Comparison of ENCODE assay signal across 8 cellular contexts in genomic region chr2:176088048-176088936, GRCh38. TPM values are rescaled to one million over a fixed set of nuclear protein-coding genes. Genes with fewer than 3 reads are reported as not detected.
DNase-seq lines count a peak whose midpoint lies in the region; ATAC-seq and TF ChIP-seq lines count a peak whose summit lies in the region.

No MANE protein-coding gene starts in this region.

- in situ Hi-C loops in Caki2 (cut with HindIII; ENCODE audit: low pct_unique_long_range_greater_than_20kb, low sequenced_read_pairs) (no loop called here), brain microvascular endothelial cell (cut with HindIII; ENCODE audit: low pct_ligation_motif_present, low sequenced_read_pairs) (no loop called here)

- H3K9me3 Mint-ChIP-seq in GM23338: peaks cover 7% of the 10 kb centered on the region; the same call in 2 of the 3 replicates

- H3K9ac ChIP-seq in smooth muscle cell (ENCODE audit: low read depth): no peak overlapping the region

- DNase-seq in Caki2 (ENCODE audit: low read depth) (peak; percentile 59), GM23338 (ENCODE audit: low spot score) (peak; percentile 88), NCI-H526 (lab: John Stamatoyannopoulos, UW) (peak; percentile 48 to 87), brain microvascular endothelial cell (peak; percentile 15), iris pigment epithelial cell (ENCODE audit: low read depth) (peak; percentile 47), smooth muscle cell (lab: John Stamatoyannopoulos, UW; ENCODE audit: unreplicated experiment) (peak; percentile 19)

- H3K4me3 ChIP-seq in GM23338: peak overlapping the region; percentile 50
- no peak overlapping the region for H3K4me3 ChIP-seq in brain microvascular endothelial cell (ENCODE audit: low read depth, low read length)
- peak overlapping the region; percentile 50 for H3K4me3 ChIP-seq in smooth muscle cell

- H3K27ac Mint-ChIP-seq in GM23338: no peak overlapping the region

- no peaks in the 10 kb centered on the region for H3K79me2 ChIP-seq in GM23338 (replicated peaks; ENCODE audit: insufficient read depth)
- no peaks in the 10 kb centered on the region for H3K79me2 ChIP-seq in smooth muscle cell (ENCODE audit: low read depth)

- no peaks in the 10 kb centered on the region for H3K36me3 ChIP-seq in GM23338 (ENCODE audit: insufficient read depth)
- no peaks in the 10 kb centered on the region for H3K36me3 ChIP-seq in brain microvascular endothelial cell (replicated peaks)
- no peaks in the 10 kb centered on the region for H3K36me3 ChIP-seq in smooth muscle cell (ENCODE audit: low read depth)

- H3K27ac ChIP-seq in GM23338 (ENCODE audit: low read depth) (no peak overlapping the region), brain microvascular endothelial cell (no peak overlapping the region), smooth muscle cell (ENCODE audit: low read depth) (no peak overlapping the region)

- H4K20me1 ChIP-seq in GM23338 (replicated peaks; ENCODE audit: insufficient read depth) (peaks cover 45% of the 10 kb centered on the region), smooth muscle cell (ENCODE audit: low read depth) (no peaks in the 10 kb centered on the region)

- H3K4me1 Mint-ChIP-seq in GM23338: peaks cover 33% of the 10 kb centered on the region

- H3K27me3 ChIP-seq in GM23338 (ENCODE audit: insufficient read depth): peaks cover 99% of the 10 kb centered on the region
- peaks cover 95% of the 10 kb centered on the region for H3K27me3 ChIP-seq in brain microvascular endothelial cell (replicated peaks)
- peaks cover 100% of the 10 kb centered on the region for H3K27me3 ChIP-seq in smooth muscle cell (ENCODE audit: low read depth)

- H2AFZ ChIP-seq in GM23338 (no peak overlapping the region; the same call in 1 of the 2 replicates), smooth muscle cell (ENCODE audit: low read depth) (peak overlapping the region; percentile 71)

- TF ChIP-seq CTCF in GM23338 (conservative IDR thresholded peaks at IDR 0.05; ENCODE audit: low read depth in 2 of 2): peak; percentile 59 to 66
- TF ChIP-seq CTCF in brain microvascular endothelial cell (IDR thresholded peaks at IDR 0.05; ENCODE audit: low read depth, low read length, missing control alignments): peak; percentile 83
- TF ChIP-seq CTCF in smooth muscle cell (IDR thresholded peaks at IDR 0.05; ENCODE audit: borderline replicate concordance, insufficient read depth, poor library complexity, severe bottlenecking): peak; percentile 72

- H3K4me1 ChIP-seq in GM23338 (ENCODE audit: insufficient read depth) (peaks cover 42% of the 10 kb centered on the region), smooth muscle cell (ENCODE audit: low read depth) (peaks cover 21% of the 10 kb centered on the region)

- 3% methylated on average over 49 of the region's 49 CpGs for WGBS in smooth muscle cell (ENCODE audit: low lambda C conversion rate)

- ATAC-seq in GM23338 (peak; percentile 44), GM18858 (IDR thresholded peaks at IDR 0.05; ENCODE audit: unreplicated experiment) (no peak), GM18519 (IDR thresholded peaks at IDR 0.05; ENCODE audit: low FRiP score, unreplicated experiment) (no peak)

- H3K4me3 Mint-ChIP-seq in GM23338: peak overlapping the region; percentile 70

- no peaks in the 10 kb centered on the region for H3K9me3 ChIP-seq in smooth muscle cell (replicated peaks; ENCODE audit: low read depth)

- peaks cover 95% of the 10 kb centered on the region for H3K27me3 Mint-ChIP-seq in GM23338 (ENCODE audit: insufficient read depth, low read depth, poor library complexity)

- no peaks in the 10 kb centered on the region for H3K36me3 Mint-ChIP-seq in GM23338 (ENCODE audit: low read depth)

- H3F3A ChIP-seq in GM23338 (replicated peaks; ENCODE audit: low read depth) (peaks cover 46% of the 10 kb centered on the region), smooth muscle cell (ENCODE audit: low read depth) (no peaks in the 10 kb centered on the region)

- no peaks in the 10 kb centered on the region for H3K9me2 ChIP-seq in GM23338 (ENCODE audit: insufficient read depth)

- peak overlapping the region; percentile 81 for H3K4me2 ChIP-seq in GM23338
- peak overlapping the region; percentile 85 for H3K4me2 ChIP-seq in smooth muscle cell

TF ChIP-seq in GM23338, 12 proteins besides CTCF, POLR2A, EP300 and RAD21 (continues in another document):
- TF ChIP-seq REST (IDR thresholded peaks at IDR 0.05; ENCODE audit: unreplicated experiment) (no peak), JUNB (IDR thresholded peaks at IDR 0.05; ENCODE audit: unreplicated experiment) (no peak), EZH2 (IDR thresholded peaks at IDR 0.05; ENCODE audit: low read depth, unreplicated experiment) (peak; percentile 82), ETS1 (IDR thresholded peaks at IDR 0.05) (no peak)

RNA-seq across cellular contexts. Expression of gene HOXD13, which starts 4.2 kb away (rescaled TPM):
- total RNA-seq in Caki2 (2014; rRNA removed; shearing (Covaris generic); ENCODE audit: low replicate concordance): not detected in 2 replicates
- 0.47 TPM in 1 of 2 replicates, not detected in the other for total RNA-seq in GM23338 (2014; rRNA removed; shearing (Covaris generic))
- polyA plus RNA-seq in GM23338 (2016; fragmentation: Nextera tagmentation; extraction: Ambion mirVana) (not detected in 2 replicates), smooth muscle cell (0.45 and 1.9 TPM in 2 replicates)
- 0.31 and 1.9 TPM in 2 replicates for total RNA-seq in smooth muscle cell

RNA-seq across cellular contexts. Expression of gene EVX2, which starts 4.5 kb away (rescaled TPM):
- not detected in 2 replicates for total RNA-seq in Caki2 (2014; rRNA removed; shearing (Covaris generic); ENCODE audit: low replicate concordance)
- 0.03 and 0.04 TPM in 2 replicates for total RNA-seq in GM23338 (2014; rRNA removed; shearing (Covaris generic))
- polyA plus RNA-seq in GM23338 (2016; fragmentation: Nextera tagmentation; extraction: Ambion mirVana): not detected in 2 replicates
- 0.04 TPM in 1 of 2 replicates, not detected in the other for total RNA-seq in smooth muscle cell
- not detected in 2 replicates for polyA plus RNA-seq in smooth muscle cell

RNA-seq across cellular contexts. Expression of gene HOXD12, which starts 11.3 kb away (rescaled TPM):
- not detected in 2 replicates for total RNA-seq in Caki2 (2014; rRNA removed; shearing (Covaris generic); ENCODE audit: low replicate concordance)
- not detected in 2 replicates for total RNA-seq in GM23338 (2014; rRNA removed; shearing (Covaris generic))
- polyA plus RNA-seq in GM23338 (2016; fragmentation: Nextera tagmentation; extraction: Ambion mirVana) (not detected in 2 replicates), smooth muscle cell (not detected in 2 replicates)
- 0.54 TPM in 1 of 2 replicates, not detected in the other for total RNA-seq in smooth muscle cell

RNA-seq across cellular contexts. Expression of gene HOXD11, which starts 18.8 kb away (rescaled TPM):
- 3.7 TPM in 1 of 2 replicates, not detected in the other for total RNA-seq in Caki2 (2014; rRNA removed; shearing (Covaris generic); ENCODE audit: low replicate concordance)
- total RNA-seq in GM23338 (2014; rRNA removed; shearing (Covaris generic)): not detected in 2 replicates
- polyA plus RNA-seq in GM23338 (2016; fragmentation: Nextera tagmentation; extraction: Ambion mirVana) (not detected in 2 replicates), smooth muscle cell (7.9 and 9.0 TPM in 2 replicates)
- 4.4 and 9.8 TPM in 2 replicates for total RNA-seq in smooth muscle cell

RNA-seq across cellular contexts. Expression of gene HOXD10, which starts 28.3 kb away (rescaled TPM):
- total RNA-seq in Caki2 (2014; rRNA removed; shearing (Covaris generic); ENCODE audit: low replicate concordance): 4.3 and 8.8 TPM in 2 replicates
- not detected in 2 replicates for total RNA-seq in GM23338 (2014; rRNA removed; shearing (Covaris generic))
- polyA plus RNA-seq in GM23338 (2016; fragmentation: Nextera tagmentation; extraction: Ambion mirVana) (not detected in 2 replicates), smooth muscle cell (10.6 and 11.4 TPM in 2 replicates)
- 6.7 and 9.9 TPM in 2 replicates for total RNA-seq in smooth muscle cell

Comparison
In these comparisons a context has a peak if more than half of its experiments do, and no peak if none do; other contexts are left out.
1. DNase-seq: peak in every context shown above with its lines; median percentile 88 in GM23338; 68 in NCI-H526; 59 in Caki2; 47 in iris pigment epithelial cell; 19 in smooth muscle cell; 15 in brain microvascular endothelial cell.